8 cellular contexts compared by ENCODE assay signal in genomic region chr19:42251572-42251990, GRCh38. TPM values are rescaled to one million over a fixed set of nuclear protein-coding genes. Genes with fewer than 3 reads are reported as not detected.
DNase-seq lines count a peak whose midpoint lies in the region; ATAC-seq, FAIRE-seq and TF ChIP-seq lines count a peak whose summit lies in the region.
"Had no signal": no experiment of that assay in that cellular context is flagged by ENCODE, and none has a peak within 500 bp of the region (broad histone marks: within the 10 kb centered on the region; RNA-seq: fewer than 3 reads in every experiment).

No MANE protein-coding gene starts in this region.

- H3K27me3 Mint-ChIP-seq in activated naive CD8-positive, alpha-beta T cell treated with anti-CD3 and anti-CD28 coated beads for 36 hours: no peaks in the 10 kb centered on the region
- peaks cover 12% of the 10 kb centered on the region for H3K27me3 Mint-ChIP-seq in stimulated activated memory B cell treated with anti-CD40 and anti-IgM and Interleukin-4, amounts not matched to agents 10 μg/mL and 1 μg/mL and 100 μg/mL, for 72 hours

- ATAC-seq in stimulated activated memory B cell treated with anti-CD40 and anti-IgM and Interleukin-4, amounts not matched to agents 10 μg/mL and 1 μg/mL and 100 μg/mL, for 72 hours: no peak

- peak overlapping the region; percentile 95 for H3K4me3 Mint-ChIP-seq in activated naive CD8-positive, alpha-beta T cell treated with anti-CD3 and anti-CD28 coated beads for 36 hours
- no peak overlapping the region for H3K4me3 Mint-ChIP-seq in stimulated activated memory B cell treated with anti-CD40 and anti-IgM and Interleukin-4, amounts not matched to agents 10 μg/mL and 1 μg/mL and 100 μg/mL, for 72 hours

- peak overlapping the region; percentile 95 for H3K27ac Mint-ChIP-seq in activated naive CD8-positive, alpha-beta T cell treated with anti-CD3 and anti-CD28 coated beads for 36 hours
- peak overlapping the region; percentile 95 for H3K27ac Mint-ChIP-seq in stimulated activated memory B cell treated with anti-CD40 and anti-IgM and Interleukin-4, amounts not matched to agents 10 μg/mL and 1 μg/mL and 100 μg/mL, for 72 hours

- H3K36me3 Mint-ChIP-seq in activated naive CD8-positive, alpha-beta T cell treated with anti-CD3 and anti-CD28 coated beads for 36 hours: peaks cover 21% of the 10 kb centered on the region
- H3K36me3 Mint-ChIP-seq in stimulated activated memory B cell treated with anti-CD40 and anti-IgM and Interleukin-4, amounts not matched to agents 10 μg/mL and 1 μg/mL and 100 μg/mL, for 72 hours: peaks cover 6% of the 10 kb centered on the region

- peak overlapping the region; percentile 74 for H3K27ac ChIP-seq in HL-60 (replicated peaks)

- peaks cover 5% of the 10 kb centered on the region for H3K27me3 ChIP-seq in HL-60 (ENCODE audit: insufficient read depth, poor library complexity, severe bottlenecking)

- peaks cover 36% of the 10 kb centered on the region for H3K4me1 Mint-ChIP-seq in activated naive CD8-positive, alpha-beta T cell treated with anti-CD3 and anti-CD28 coated beads for 36 hours
- H3K4me1 Mint-ChIP-seq in stimulated activated memory B cell treated with anti-CD40 and anti-IgM and Interleukin-4, amounts not matched to agents 10 μg/mL and 1 μg/mL and 100 μg/mL, for 72 hours: peaks cover 43% of the 10 kb centered on the region

- no peak overlapping the region for H3K4me3 ChIP-seq in HL-60 (replicated peaks; ENCODE audit: insufficient read depth, low read length)
- H3K4me3 ChIP-seq in iPS-18c (ENCODE audit: insufficient read depth, low read depth, low read length): peak overlapping the region; percentile 24; the same call in 1 of the 2 replicates

- TF ChIP-seq CTCF in HL-60 (IDR thresholded peaks at IDR 0.05; ENCODE audit: insufficient read depth, low read length): no peak

- no peaks in the 10 kb centered on the region for H3K9me3 ChIP-seq in iPS-18c (ENCODE audit: control insufficient read depth, insufficient read depth, low read length)

- H3K9me3 Mint-ChIP-seq in activated naive CD8-positive, alpha-beta T cell treated with anti-CD3 and anti-CD28 coated beads for 36 hours: no peaks in the 10 kb centered on the region
- no peaks in the 10 kb centered on the region for H3K9me3 Mint-ChIP-seq in stimulated activated memory B cell treated with anti-CD40 and anti-IgM and Interleukin-4, amounts not matched to agents 10 μg/mL and 1 μg/mL and 100 μg/mL, for 72 hours

- FAIRE-seq in HTR-8/SVneo (lab: Jason Lieb, UNC): no peak

- DNase-seq in HL-60 (ENCODE audit: low read depth in 1 of 2, low spot score in 1 of 2): no peak
- DNase-seq in activated naive CD8-positive, alpha-beta T cell treated with anti-CD3 and anti-CD28 coated beads for 36 hours: no peak
- DNase-seq in NCI-H345 treated with DMSO at 0.1 percent for 48 hours (lab: John Stamatoyannopoulos, UW; ENCODE audit: unreplicated experiment): no peak
- no peak for DNase-seq in HTR-8/SVneo (ENCODE audit: insufficient read length, low spot score)
- no peak for DNase-seq in GOT3 (lab: John Stamatoyannopoulos, UW)
- DNase-seq: NCI-H2081 had no signal

RNA-seq across cellular contexts. Expression of gene ERF, which starts 3.3 kb away (rescaled TPM):
- 10 to 100 TPM; 62.9 to 66.0 TPM for total RNA-seq in activated naive CD8-positive, alpha-beta T cell treated with anti-CD3 and anti-CD28 coated beads for 36 hours

RNA-seq across cellular contexts. Expression of gene GSK3A, which starts 9.2 kb away (rescaled TPM):
- 10 to 100 TPM; 38.2 to 39.0 TPM for total RNA-seq in activated naive CD8-positive, alpha-beta T cell treated with anti-CD3 and anti-CD28 coated beads for 36 hours

RNA-seq across cellular contexts. Expression of gene CIC, which starts 17.5 kb away (rescaled TPM):
- 10 to 100 TPM; 43.8 to 50.4 TPM for total RNA-seq in activated naive CD8-positive, alpha-beta T cell treated with anti-CD3 and anti-CD28 coated beads for 36 hours

RNA-seq across cellular contexts. Expression of gene ZNF526, which starts 31.5 kb away (rescaled TPM):
- total RNA-seq in activated naive CD8-positive, alpha-beta T cell treated with anti-CD3 and anti-CD28 coated beads for 36 hours: 10 to 100 TPM; 12.1 to 14.5 TPM

RNA-seq across cellular contexts. Expression of gene DEDD2, which starts 34.1 kb away (rescaled TPM):
- total RNA-seq in activated naive CD8-positive, alpha-beta T cell treated with anti-CD3 and anti-CD28 coated beads for 36 hours: 10 to 100 TPM; 16.2 to 17.6 TPM
